Comparison of ENCODE assay signal across 1 cellular context in the genomic region with DNA sequence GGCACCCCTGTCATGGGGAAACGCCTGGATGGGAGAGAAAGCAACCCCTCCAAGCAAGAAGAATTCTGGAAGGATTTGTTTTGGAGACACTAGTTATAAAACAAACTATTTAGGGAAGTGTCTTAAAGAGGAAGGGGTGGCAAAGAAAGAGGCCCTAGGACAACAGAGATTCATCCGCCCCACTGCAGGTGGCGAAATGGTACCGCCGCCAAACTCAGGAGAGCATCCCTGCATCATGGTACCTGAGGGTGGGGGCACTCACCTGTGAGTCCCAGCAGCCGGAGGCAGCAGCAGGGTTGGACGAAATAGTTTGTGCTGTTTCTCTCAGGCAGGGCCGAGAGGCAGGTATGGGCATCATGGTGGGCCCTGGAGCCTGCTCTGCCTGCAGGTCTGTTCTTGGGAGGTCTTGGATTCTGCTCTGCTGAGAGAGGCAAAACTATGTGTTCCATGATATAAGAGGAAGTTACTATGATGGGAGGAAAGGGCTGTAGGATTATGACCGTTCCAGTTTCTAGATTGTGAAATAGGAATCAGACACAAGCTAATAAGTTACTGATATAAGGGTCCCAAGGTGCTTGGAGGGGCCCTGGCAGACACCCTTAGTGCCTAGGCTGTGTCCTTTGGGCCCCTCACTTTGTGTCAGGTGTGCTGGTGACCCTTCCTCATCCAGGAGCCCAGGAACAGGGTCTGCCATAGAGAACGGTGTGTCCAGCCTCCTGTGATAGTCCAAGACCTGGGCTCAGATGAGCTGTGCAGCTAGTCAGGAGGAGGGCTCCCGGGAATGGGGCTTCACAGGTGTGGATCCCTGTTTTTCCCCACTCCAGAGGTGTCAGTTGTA.
TF ChIP-seq lines count a peak whose summit lies in the region.

No MANE protein-coding gene starts in this region.

TF ChIP-seq in GM23338, 12 proteins besides CTCF, POLR2A, EP300 and RAD21:
- TF ChIP-seq ZNF462 (CRISPR knock-in tag; IDR thresholded peaks at IDR 0.05) (no peak), CREB1 (CRISPR knock-in tag; IDR thresholded peaks at IDR 0.05; ENCODE audit: low read depth) (no peak), ZNF114 (CRISPR knock-in tag; IDR thresholded peaks at IDR 0.05) (no peak), STAT1 (IDR thresholded peaks at IDR 0.05; ENCODE audit: unreplicated experiment) (no peak), NANOG (IDR thresholded peaks at IDR 0.05; ENCODE audit: borderline replicate concordance) (no peak), EZH2 (IDR thresholded peaks at IDR 0.05; ENCODE audit: low read depth, unreplicated experiment) (no peak), EZH2phosphoT487 (IDR thresholded peaks at IDR 0.05; ENCODE audit: unreplicated experiment) (no peak), JUNB (IDR thresholded peaks at IDR 0.05; ENCODE audit: unreplicated experiment) (no peak), POLR2AphosphoS5 (IDR thresholded peaks at IDR 0.05; ENCODE audit: low read depth) (no peak), ZNF331 (CRISPR knock-in tag; IDR thresholded peaks at IDR 0.05; ENCODE audit: low read depth) (no peak)
- TF ChIP-seq, protein P1, sequence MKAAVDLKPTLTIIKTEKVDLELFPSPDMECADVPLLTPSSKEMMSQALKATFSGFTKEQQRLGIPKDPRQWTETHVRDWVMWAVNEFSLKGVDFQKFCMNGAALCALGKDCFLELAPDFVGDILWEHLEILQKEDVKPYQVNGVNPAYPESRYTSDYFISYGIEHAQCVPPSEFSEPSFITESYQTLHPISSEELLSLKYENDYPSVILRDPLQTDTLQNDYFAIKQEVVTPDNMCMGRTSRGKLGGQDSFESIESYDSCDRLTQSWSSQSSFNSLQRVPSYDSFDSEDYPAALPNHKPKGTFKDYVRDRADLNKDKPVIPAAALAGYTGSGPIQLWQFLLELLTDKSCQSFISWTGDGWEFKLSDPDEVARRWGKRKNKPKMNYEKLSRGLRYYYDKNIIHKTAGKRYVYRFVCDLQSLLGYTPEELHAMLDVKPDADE (IDR thresholded peaks at IDR 0.05): no peak
- TF ChIP-seq, protein P2, sequence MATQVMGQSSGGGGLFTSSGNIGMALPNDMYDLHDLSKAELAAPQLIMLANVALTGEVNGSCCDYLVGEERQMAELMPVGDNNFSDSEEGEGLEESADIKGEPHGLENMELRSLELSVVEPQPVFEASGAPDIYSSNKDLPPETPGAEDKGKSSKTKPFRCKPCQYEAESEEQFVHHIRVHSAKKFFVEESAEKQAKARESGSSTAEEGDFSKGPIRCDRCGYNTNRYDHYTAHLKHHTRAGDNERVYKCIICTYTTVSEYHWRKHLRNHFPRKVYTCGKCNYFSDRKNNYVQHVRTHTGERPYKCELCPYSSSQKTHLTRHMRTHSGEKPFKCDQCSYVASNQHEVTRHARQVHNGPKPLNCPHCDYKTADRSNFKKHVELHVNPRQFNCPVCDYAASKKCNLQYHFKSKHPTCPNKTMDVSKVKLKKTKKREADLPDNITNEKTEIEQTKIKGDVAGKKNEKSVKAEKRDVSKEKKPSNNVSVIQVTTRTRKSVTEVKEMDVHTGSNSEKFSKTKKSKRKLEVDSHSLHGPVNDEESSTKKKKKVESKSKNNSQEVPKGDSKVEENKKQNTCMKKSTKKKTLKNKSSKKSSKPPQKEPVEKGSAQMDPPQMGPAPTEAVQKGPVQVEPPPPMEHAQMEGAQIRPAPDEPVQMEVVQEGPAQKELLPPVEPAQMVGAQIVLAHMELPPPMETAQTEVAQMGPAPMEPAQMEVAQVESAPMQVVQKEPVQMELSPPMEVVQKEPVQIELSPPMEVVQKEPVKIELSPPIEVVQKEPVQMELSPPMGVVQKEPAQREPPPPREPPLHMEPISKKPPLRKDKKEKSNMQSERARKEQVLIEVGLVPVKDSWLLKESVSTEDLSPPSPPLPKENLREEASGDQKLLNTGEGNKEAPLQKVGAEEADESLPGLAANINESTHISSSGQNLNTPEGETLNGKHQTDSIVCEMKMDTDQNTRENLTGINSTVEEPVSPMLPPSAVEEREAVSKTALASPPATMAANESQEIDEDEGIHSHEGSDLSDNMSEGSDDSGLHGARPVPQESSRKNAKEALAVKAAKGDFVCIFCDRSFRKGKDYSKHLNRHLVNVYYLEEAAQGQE (IDR thresholded peaks at IDR 0.05; ENCODE audit: unreplicated experiment): no peak
